Comparison of ENCODE assay signal across 8 cellular contexts in genomic region chr7:4641091-4641666, GRCh38. TPM values are rescaled to one million over a fixed set of nuclear protein-coding genes. Genes with fewer than 3 reads are reported as not detected.
DNase-seq lines count a peak whose midpoint lies in the region; ATAC-seq, FAIRE-seq and TF ChIP-seq lines count a peak whose summit lies in the region.

No MANE protein-coding gene starts in this region.

- peaks cover 7% of the 10 kb centered on the region for H3K4me1 Mint-ChIP-seq in mesothelial cell of epicardium

- no peaks in the 10 kb centered on the region for H3K36me3 Mint-ChIP-seq in mesothelial cell of epicardium

- peak overlapping the region; percentile 52 for H3K4me3 ChIP-seq in astrocyte of the cerebellum (ENCODE audit: low read depth, low read length)

- H3K27me3 Mint-ChIP-seq in mesothelial cell of epicardium (ENCODE audit: low read depth) = no peaks in the 10 kb centered on the region

- no peak for DNase-seq in D721Med (ENCODE audit: insufficient read length, low spot score)
- DNase-seq in astrocyte of the cerebellum (ENCODE audit: low read depth) = no peak
- no peak for DNase-seq in mesothelial cell of epicardium (ENCODE audit: low spot score in 2 of 2, unreplicated experiment in 2 of 2)
- no peak for DNase-seq in HPDE6-E6E7 (ENCODE audit: extremely low spot score)
- DNase-seq in SKM-1 treated with dmso at 0.1 percent for 144 hours (lab: John Stamatoyannopoulos, UW; ENCODE audit: unreplicated experiment) = no peak

- no peaks in the 10 kb centered on the region for H3K9me3 Mint-ChIP-seq in mesothelial cell of epicardium

- in situ Hi-C loops in astrocyte of the cerebellum (cut with HindIII; ENCODE audit: low sequenced_read_pairs) = no loop called here

- ATAC-seq in HG02884 (IDR thresholded peaks at IDR 0.05; ENCODE audit: unreplicated experiment) (peak; percentile 36), HG03442 (IDR thresholded peaks at IDR 0.05; ENCODE audit: unreplicated experiment) (no peak), HG03108 (IDR thresholded peaks at IDR 0.05; ENCODE audit: unreplicated experiment) (no peak)

- peak overlapping the region; percentile 65 for H3K4me3 Mint-ChIP-seq in mesothelial cell of epicardium

- TF ChIP-seq CTCF in D721Med (IDR thresholded peaks at IDR 0.05; ENCODE audit: insufficient read depth, missing control alignments) (peak; percentile 1), astrocyte of the cerebellum (IDR thresholded peaks at IDR 0.05; ENCODE audit: low read depth, low read length, missing control alignments) (peak; percentile 2), mesothelial cell of epicardium (IDR thresholded peaks at IDR 0.05; ENCODE audit: unreplicated experiment) (no peak)

- no peak for FAIRE-seq in D721Med (lab: Jason Lieb, UNC)

- no peak overlapping the region for H3K27ac Mint-ChIP-seq in mesothelial cell of epicardium

RNA-seq across cellular contexts. Expression of gene FOXK1, which starts 40.9 kb away (rescaled TPM):
- 54.6 to 57.3 TPM (median 56.7 TPM) in 3 replicates for total RNA-seq in mesothelial cell of epicardium
